ENCODE assay signal across 14 cellular contexts in the genomic region with DNA sequence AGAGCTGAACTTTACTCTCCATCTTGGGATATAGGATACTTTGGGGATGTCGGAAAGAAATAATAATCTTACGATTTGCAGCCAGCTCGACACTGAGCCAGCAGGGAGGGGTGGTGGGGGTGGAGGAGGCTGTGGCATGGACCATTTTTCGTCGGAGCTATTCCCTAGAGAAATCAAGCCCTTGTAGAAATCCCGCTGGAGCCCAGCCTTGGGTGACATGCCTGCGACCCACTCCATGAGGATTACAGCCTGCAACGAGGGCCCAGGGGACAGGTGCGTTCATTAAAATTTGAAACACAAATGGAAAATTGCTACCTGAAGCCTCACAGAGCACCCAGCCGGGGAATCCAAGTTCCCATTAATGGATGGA.
DNase-seq lines count a peak whose midpoint lies in the region; ATAC-seq, FAIRE-seq and TF ChIP-seq lines count a peak whose summit lies in the region.
"Had no signal": no experiment of that assay in that cellular context is flagged by ENCODE, and none has a peak within 500 bp of the region (broad histone marks: within the 10 kb centered on the region; RNA-seq: fewer than 3 reads in every experiment).

No MANE protein-coding gene starts in this region.

- POLR2A ChIA-PET in HepG2 (lab: Yijun Ruan, JAX), result interaction anchor here (0.8 to 8.9 kb wide), 5 partner anchors 8 to 108 kb away, joined by 3 to 99 read pairs (median 7); a partner anchor contains a TSS

- H3K9ac ChIP-seq in HepG2 (ENCODE audit: insufficient read depth, low read depth, low read length), result no peak overlapping the region

- no peak overlapping the region for H3K4me3 ChIP-seq in HepG2 (replicated peaks in 1 of 3; ENCODE audit: insufficient read depth in 1 of 3, low read depth in 2 of 3, low read length in 3 of 3)
- H3K4me3 ChIP-seq in right lobe of liver, result no peak overlapping the region
- H3K4me3 ChIP-seq: HAP-1 had no signal

- peaks cover 9% of the 10 kb centered on the region for H3K27me3 Mint-ChIP-seq in glutamatergic neuron (ENCODE audit: unreplicated experiment)
- H3K27me3 Mint-ChIP-seq: CD4-positive, alpha-beta T cell had no signal

- CTCF ChIA-PET in HepG2 (lab: Yijun Ruan, JAX; ENCODE audit: low intra/inter-chr PET ratio, low total read pairs), result no interaction called here

- ATAC-seq in HepG2 (no peak), right lobe of liver (no peak)
- ATAC-seq: PC-3 had no signal

- H3K79me2 ChIP-seq in HepG2 (ENCODE audit: insufficient read depth, low read length), result no peaks in the 10 kb centered on the region

- TF ChIP-seq EP300 in HepG2 (IDR thresholded peaks at IDR 0.05; ENCODE audit: low read depth in 2 of 2, low read length in 2 of 2) (no peak), HepG2 (CRISPR knock-in tag; IDR thresholded peaks at IDR 0.05; ENCODE audit: borderline replicate concordance) (no peak)

- WGBS in HepG2 (ENCODE audit: low lambda C conversion rate), result 90% methylated on average over 10 of the region's 10 CpGs
- 88% methylated on average over 7 of the region's 10 CpGs for WGBS in right lobe of liver (ENCODE audit: insufficient coverage, low coverage, low lambda C conversion rate, missing lambda C conversion rate)

- no peaks in the 10 kb centered on the region for H3K36me3 Mint-ChIP-seq in glutamatergic neuron (ENCODE audit: unreplicated experiment)

- peaks cover 50% of the 10 kb centered on the region for H3K4me1 Mint-ChIP-seq in glutamatergic neuron (ENCODE audit: low read depth, unreplicated experiment)

- TF ChIP-seq POLR2A in HepG2 (IDR thresholded peaks at IDR 0.05; ENCODE audit: insufficient read depth in 1 of 2, low read depth in 2 of 2, low read length in 2 of 2) (no peak), right lobe of liver (IDR thresholded peaks at IDR 0.05) (no peak), H54 (IDR thresholded peaks at IDR 0.05; ENCODE audit: low read depth, low read length) (no peak)

- H3K27me3 ChIP-seq in HepG2 (ENCODE audit: control insufficient read depth in 1 of 2, insufficient read depth in 2 of 2, low read length in 2 of 2) (no peaks in the 10 kb centered on the region), right lobe of liver (no peaks in the 10 kb centered on the region)

- H3K9me3 Mint-ChIP-seq in glutamatergic neuron (ENCODE audit: unreplicated experiment), result peaks cover 23% of the 10 kb centered on the region
- H3K9me3 Mint-ChIP-seq: CD4-positive, alpha-beta T cell had no signal

- H2AFZ ChIP-seq in HepG2 (ENCODE audit: low read length), result no peak overlapping the region

- no peak for FAIRE-seq in HepG2 (lab: Jason Lieb, UNC)
- FAIRE-seq in H54 (lab: Jason Lieb, UNC), result no peak

- intact Hi-C loops in HepG2 (cut with micrococcal nuclease; ENCODE audit: unreplicated experiment) (no loop called here), right lobe of liver (cut with DNase I) (no loop called here)

- no peak for TF ChIP-seq CTCF in HepG2 (CRISPR knock-in tag; IDR thresholded peaks at IDR 0.05)
- no peak for TF ChIP-seq CTCF in right lobe of liver (IDR thresholded peaks at IDR 0.05)
- TF ChIP-seq CTCF in glutamatergic neuron (IDR thresholded peaks at IDR 0.05; ENCODE audit: partially characterized antibody, unreplicated experiment), result no peak

- H3K4me1 ChIP-seq in HepG2 (ENCODE audit: insufficient read depth, low read length) (peaks cover 99% of the 10 kb centered on the region), right lobe of liver (peaks cover 0 to 49% (median 20%) of the 10 kb centered on the region in 4 donors)
- H3K4me1 ChIP-seq: HAP-1 had no signal

- H4K20me1 ChIP-seq in HepG2 (ENCODE audit: insufficient read depth, low read length), result no peaks in the 10 kb centered on the region

- in situ Hi-C loops in HepG2 (cut with HindIII; ENCODE audit: extremely low pct_ligation_motif_present, low pct_unique_long_range_greater_than_20kb), result no loop called here

- no TSS peak for BruUV-seq in HepG2 (replicated peaks; lab: Mats Ljungman, UMichigan)

- DNase-seq in HepG2 (ENCODE audit: low spot score) (no peak), right lobe of liver (no peak), NCI-H2107 treated with DMSO at 0.1 percent for 48 hours (lab: John Stamatoyannopoulos, UW; ENCODE audit: unreplicated experiment) (peak; percentile 93), glutamatergic neuron (no peak), HCEC 1CT (no peak), H54 (ENCODE audit: insufficient read length, low spot score) (no peak), A172 (ENCODE audit: low spot score) (no peak)
- DNase-seq: Calu3; CD4-positive, alpha-beta T cell; NCI-H2081 treated with DMSO at 0.1 percent for 48 hours; NCI-H446 treated with DMSO at 0.1 percent for 48 hours; NCI-H774; PC-3 had no signal

- H3K9me3 ChIP-seq in HepG2 (ENCODE audit: low read length) (no peaks in the 10 kb centered on the region), right lobe of liver (no peaks in the 10 kb centered on the region)
- H3K9me3 ChIP-seq: HAP-1 had no signal

- peak overlapping the region; percentile 80 for H3K27ac Mint-ChIP-seq in glutamatergic neuron (ENCODE audit: unreplicated experiment)
- H3K27ac Mint-ChIP-seq: CD4-positive, alpha-beta T cell had no signal

- no peak for TF ChIP-seq RAD21 in HepG2 (CRISPR knock-in tag; IDR thresholded peaks at IDR 0.05)

- no peak overlapping the region for H3K4me2 ChIP-seq in HepG2 (ENCODE audit: low read depth, low read length)

- H3K4me3 Mint-ChIP-seq in glutamatergic neuron (ENCODE audit: unreplicated experiment), result peak overlapping the region; percentile 79
- H3K4me3 Mint-ChIP-seq: CD4-positive, alpha-beta T cell had no signal

- peak overlapping the region; percentile 35 for H3K27ac ChIP-seq in HepG2 (ENCODE audit: extremely low read length, insufficient read depth, low read length)
- H3K27ac ChIP-seq in right lobe of liver, result no peak overlapping the region

- no peaks in the 10 kb centered on the region for H3K36me3 ChIP-seq in HepG2 (replicated peaks in 1 of 2; ENCODE audit: control insufficient read depth in 1 of 2, insufficient read depth in 2 of 2, low read length in 2 of 2)
- no peaks in the 10 kb centered on the region for H3K36me3 ChIP-seq in right lobe of liver
- H3K36me3 ChIP-seq: HAP-1 had no signal

TF ChIP-seq in HepG2, 621 proteins besides CTCF, POLR2A, EP300 and RAD21 (continues in another document):
- TF ChIP-seq FOXM1 (CRISPR knock-in tag; IDR thresholded peaks at IDR 0.05) (no peak), KMT2B (CRISPR knock-in tag; IDR thresholded peaks at IDR 0.05) (no peak), ZNF772 (CRISPR knock-in tag; IDR thresholded peaks at IDR 0.05) (no peak), SSRP1 (CRISPR knock-in tag; IDR thresholded peaks at IDR 0.05) (no peak), ATM (IDR thresholded peaks at IDR 0.05; ENCODE audit: borderline replicate concordance) (no peak), ZNF678 (CRISPR knock-in tag; IDR thresholded peaks at IDR 0.05) (no peak), ZFYVE20 (CRISPR knock-in tag; IDR thresholded peaks at IDR 0.05; ENCODE audit: borderline replicate concordance, low read depth) (no peak), PHF5A (CRISPR knock-in tag; IDR thresholded peaks at IDR 0.05; ENCODE audit: low read depth, unreplicated experiment) (no peak)
- TF ChIP-seq, protein P1, sequence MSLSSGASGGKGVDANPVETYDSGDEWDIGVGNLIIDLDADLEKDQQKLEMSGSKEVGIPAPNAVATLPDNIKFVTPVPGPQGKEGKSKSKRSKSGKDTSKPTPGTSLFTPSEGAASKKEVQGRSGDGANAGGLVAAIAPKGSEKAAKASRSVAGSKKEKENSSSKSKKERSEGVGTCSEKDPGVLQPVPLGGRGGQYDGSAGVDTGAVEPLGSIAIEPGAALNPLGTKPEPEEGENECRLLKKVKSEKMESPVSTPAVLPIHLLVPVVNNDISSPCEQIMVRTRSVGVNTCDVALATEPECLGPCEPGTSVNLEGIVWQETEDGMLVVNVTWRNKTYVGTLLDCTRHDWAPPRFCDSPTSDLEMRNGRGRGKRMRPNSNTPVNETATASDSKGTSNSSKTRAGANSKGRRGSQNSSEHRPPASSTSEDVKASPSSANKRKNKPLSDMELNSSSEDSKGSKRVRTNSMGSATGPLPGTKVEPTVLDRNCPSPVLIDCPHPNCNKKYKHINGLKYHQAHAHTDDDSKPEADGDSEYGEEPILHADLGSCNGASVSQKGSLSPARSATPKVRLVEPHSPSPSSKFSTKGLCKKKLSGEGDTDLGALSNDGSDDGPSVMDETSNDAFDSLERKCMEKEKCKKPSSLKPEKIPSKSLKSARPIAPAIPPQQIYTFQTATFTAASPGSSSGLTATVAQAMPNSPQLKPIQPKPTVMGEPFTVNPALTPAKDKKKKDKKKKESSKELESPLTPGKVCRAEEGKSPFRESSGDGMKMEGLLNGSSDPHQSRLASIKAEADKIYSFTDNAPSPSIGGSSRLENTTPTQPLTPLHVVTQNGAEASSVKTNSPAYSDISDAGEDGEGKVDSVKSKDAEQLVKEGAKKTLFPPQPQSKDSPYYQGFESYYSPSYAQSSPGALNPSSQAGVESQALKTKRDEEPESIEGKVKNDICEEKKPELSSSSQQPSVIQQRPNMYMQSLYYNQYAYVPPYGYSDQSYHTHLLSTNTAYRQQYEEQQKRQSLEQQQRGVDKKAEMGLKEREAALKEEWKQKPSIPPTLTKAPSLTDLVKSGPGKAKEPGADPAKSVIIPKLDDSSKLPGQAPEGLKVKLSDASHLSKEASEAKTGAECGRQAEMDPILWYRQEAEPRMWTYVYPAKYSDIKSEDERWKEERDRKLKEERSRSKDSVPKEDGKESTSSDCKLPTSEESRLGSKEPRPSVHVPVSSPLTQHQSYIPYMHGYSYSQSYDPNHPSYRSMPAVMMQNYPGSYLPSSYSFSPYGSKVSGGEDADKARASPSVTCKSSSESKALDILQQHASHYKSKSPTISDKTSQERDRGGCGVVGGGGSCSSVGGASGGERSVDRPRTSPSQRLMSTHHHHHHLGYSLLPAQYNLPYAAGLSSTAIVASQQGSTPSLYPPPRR (CRISPR knock-in tag; IDR thresholded peaks at IDR 0.05; ENCODE audit: borderline replicate concordance), result no peak
- TF ChIP-seq, protein P2, sequence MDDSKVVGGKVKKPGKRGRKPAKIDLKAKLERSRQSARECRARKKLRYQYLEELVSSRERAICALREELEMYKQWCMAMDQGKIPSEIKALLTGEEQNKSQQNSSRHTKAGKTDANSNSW (CRISPR knock-in tag; IDR thresholded peaks at IDR 0.05; ENCODE audit: borderline replicate concordance), result no peak
- TF ChIP-seq, protein P3, sequence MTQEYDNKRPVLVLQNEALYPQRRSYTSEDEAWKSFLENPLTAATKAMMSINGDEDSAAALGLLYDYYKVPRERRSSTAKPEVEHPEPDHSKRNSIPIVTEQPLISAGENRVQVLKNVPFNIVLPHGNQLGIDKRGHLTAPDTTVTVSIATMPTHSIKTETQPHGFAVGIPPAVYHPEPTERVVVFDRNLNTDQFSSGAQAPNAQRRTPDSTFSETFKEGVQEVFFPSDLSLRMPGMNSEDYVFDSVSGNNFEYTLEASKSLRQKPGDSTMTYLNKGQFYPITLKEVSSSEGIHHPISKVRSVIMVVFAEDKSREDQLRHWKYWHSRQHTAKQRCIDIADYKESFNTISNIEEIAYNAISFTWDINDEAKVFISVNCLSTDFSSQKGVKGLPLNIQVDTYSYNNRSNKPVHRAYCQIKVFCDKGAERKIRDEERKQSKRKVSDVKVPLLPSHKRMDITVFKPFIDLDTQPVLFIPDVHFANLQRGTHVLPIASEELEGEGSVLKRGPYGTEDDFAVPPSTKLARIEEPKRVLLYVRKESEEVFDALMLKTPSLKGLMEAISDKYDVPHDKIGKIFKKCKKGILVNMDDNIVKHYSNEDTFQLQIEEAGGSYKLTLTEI (CRISPR knock-in tag; conservative IDR thresholded peaks at IDR 0.05), result no peak
